Comparison of ENCODE assay signal across 15 cellular contexts in the genomic region with DNA sequence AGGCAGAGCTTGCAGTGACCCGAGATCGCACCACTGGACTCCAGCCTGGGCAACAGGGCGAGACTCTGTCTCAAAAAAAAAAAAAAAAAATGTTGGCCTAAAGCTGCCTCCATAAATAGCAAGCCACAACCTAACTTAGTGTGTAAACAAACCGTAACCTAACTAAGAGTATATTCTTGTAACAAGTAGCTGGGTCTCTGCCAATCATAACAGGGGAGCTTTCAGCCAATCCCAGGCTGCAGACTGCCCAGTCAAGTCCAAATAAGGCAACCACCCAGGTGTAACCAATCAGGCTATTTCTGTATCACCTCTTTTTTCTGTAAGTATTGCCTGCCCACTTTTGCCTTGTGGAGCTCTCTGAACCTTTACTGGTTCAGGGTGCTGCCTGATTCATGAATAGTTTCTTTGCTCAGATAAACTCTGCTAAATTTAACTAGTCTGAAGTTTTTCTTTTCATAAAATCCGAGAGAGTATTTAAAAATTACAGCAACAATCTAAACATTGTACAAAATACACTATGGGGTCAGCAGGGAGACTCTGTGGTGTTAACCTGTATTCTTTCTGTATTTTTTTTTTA. TPM values are rescaled to one million over a fixed set of nuclear protein-coding genes. Genes with fewer than 3 reads are reported as not detected.
DNase-seq lines count a peak whose midpoint lies in the region; ATAC-seq and TF ChIP-seq lines count a peak whose summit lies in the region.
"Had no signal": no experiment of that assay in that cellular context is flagged by ENCODE, and none has a peak within 500 bp of the region (broad histone marks: within the 10 kb centered on the region; RNA-seq: fewer than 3 reads in every experiment).

No MANE protein-coding gene starts in this region.

- peaks cover 27% of the 10 kb centered on the region for H3K27me3 Mint-ChIP-seq in WTC11 (ENCODE audit: low read depth)

- no peak overlapping the region for H3K4me3 Mint-ChIP-seq in WTC11

- peaks cover 20 to 56% (median 26%) of the 10 kb centered on the region in 3 donors for H3K4me1 ChIP-seq in esophagus squamous epithelium

- H3K9me3 Mint-ChIP-seq in WTC11 = peaks cover 3% of the 10 kb centered on the region; the same call in 1 of the 2 replicates

- H3K27me3 ChIP-seq in esophagus squamous epithelium = no peaks in the 10 kb centered on the region
- H3K27me3 ChIP-seq: left lung had no signal

- no peak overlapping the region for H3K27ac Mint-ChIP-seq in WTC11

- TF ChIP-seq POLR2A in esophagus squamous epithelium (IDR thresholded peaks at IDR 0.05) = no peak

- TF ChIP-seq CTCF in WTC11 (IDR thresholded peaks at IDR 0.05) (no peak), esophagus squamous epithelium (IDR thresholded peaks at IDR 0.05) (no peak)

- H3K9me3 ChIP-seq in esophagus squamous epithelium = no peaks in the 10 kb centered on the region
- H3K9me3 ChIP-seq: left lung had no signal

- CTCF ChIA-PET in WTC11 (lab: Charles Lee) = no interaction called here

- DNase-seq in ELR (ENCODE audit: low read depth) (peak; percentile 18), LHCN-M2 (ENCODE audit: low read depth) (peak; percentile 38), WTC11 (ENCODE audit: low spot score) (no peak), left lobe of liver (ENCODE audit: low spot score) (no peak), NCI-H1092 treated with DMSO at 0.1 percent for 48 hours (lab: John Stamatoyannopoulos, UW) (no peak), middle frontal gyrus (ENCODE audit: extremely low spot score, low spot score) (no peak), esophagus squamous epithelium (lab: John Stamatoyannopoulos, UW) (no peak)
- no peak for DNase-seq in stimulated activated naive CD4-positive, alpha-beta T cell treated with Interleukin-2 at 50 U/mL for 16 hours (lab: John Stamatoyannopoulos, UW)
- DNase-seq: activated CD4-positive, CD25-positive, alpha-beta regulatory T cell treated with anti-CD3 and anti-CD28 coated beads, Interleukin-2, amount 50 U/mL, for 72 hours; activated gamma-delta T cell treated with Interleukin-2 at 50 U/mL for 16 hours; GM23248; Kasumi-1; left lung; NCI-H524 had no signal

- POLR2A ChIA-PET in WTC11 (lab: Charles Lee) = interaction anchor here (0.7 kb wide), 1 partner anchor 8 kb away, joined by 3 read pairs; no protein-coding TSS in a partner anchor

- H3K4me3 ChIP-seq in esophagus squamous epithelium = no peak overlapping the region
- H3K4me3 ChIP-seq: GM23248, left lung, SK-N-MC had no signal

- H3K36me3 Mint-ChIP-seq in WTC11 = no peaks in the 10 kb centered on the region

- 68 to 78% methylated on average over 5 of the region's 5 CpGs for WGBS in esophagus squamous epithelium, 2 donors

- no peak overlapping the region for H3K27ac ChIP-seq in esophagus squamous epithelium
- H3K27ac ChIP-seq: GM23248, left lung, SK-N-MC had no signal

- intact Hi-C loops in esophagus squamous epithelium (cut with DNase I) = no loop called here

- peaks cover 4% of the 10 kb centered on the region; the same call in 1 of the 2 replicates for H3K4me1 Mint-ChIP-seq in WTC11

- no peaks in the 10 kb centered on the region for H3K36me3 ChIP-seq in esophagus squamous epithelium
- H3K36me3 ChIP-seq: left lung had no signal

- ATAC-seq in WTC11 (peak; percentile 9; the same call in 1 of the 2 replicates), left lobe of liver (peak; percentile 45)
- ATAC-seq: left lung had no signal

TF ChIP-seq in WTC11, 78 proteins besides CTCF, POLR2A, EP300 and RAD21:
- TF ChIP-seq RORB (CRISPR knock-in tag; IDR thresholded peaks at IDR 0.05) (no peak), ZNF232 (CRISPR knock-in tag; IDR thresholded peaks at IDR 0.05) (no peak), ZNF263 (CRISPR knock-in tag; IDR thresholded peaks at IDR 0.05; ENCODE audit: low read depth) (no peak), OVOL2 (CRISPR knock-in tag; IDR thresholded peaks at IDR 0.05; ENCODE audit: borderline replicate concordance) (no peak), TEAD1 (CRISPR knock-in tag; IDR thresholded peaks at IDR 0.05) (no peak), NFYB (CRISPR knock-in tag; conservative IDR thresholded peaks at IDR 0.05; ENCODE audit: low read depth) (no peak), CBFB (CRISPR knock-in tag; IDR thresholded peaks at IDR 0.05; ENCODE audit: low read depth) (no peak)
- TF ChIP-seq, protein P1, sequence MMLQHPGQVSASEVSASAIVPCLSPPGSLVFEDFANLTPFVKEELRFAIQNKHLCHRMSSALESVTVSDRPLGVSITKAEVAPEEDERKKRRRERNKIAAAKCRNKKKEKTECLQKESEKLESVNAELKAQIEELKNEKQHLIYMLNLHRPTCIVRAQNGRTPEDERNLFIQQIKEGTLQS (CRISPR knock-in tag; conservative IDR thresholded peaks at IDR 0.05) = no peak
- TF ChIP-seq, protein P2, sequence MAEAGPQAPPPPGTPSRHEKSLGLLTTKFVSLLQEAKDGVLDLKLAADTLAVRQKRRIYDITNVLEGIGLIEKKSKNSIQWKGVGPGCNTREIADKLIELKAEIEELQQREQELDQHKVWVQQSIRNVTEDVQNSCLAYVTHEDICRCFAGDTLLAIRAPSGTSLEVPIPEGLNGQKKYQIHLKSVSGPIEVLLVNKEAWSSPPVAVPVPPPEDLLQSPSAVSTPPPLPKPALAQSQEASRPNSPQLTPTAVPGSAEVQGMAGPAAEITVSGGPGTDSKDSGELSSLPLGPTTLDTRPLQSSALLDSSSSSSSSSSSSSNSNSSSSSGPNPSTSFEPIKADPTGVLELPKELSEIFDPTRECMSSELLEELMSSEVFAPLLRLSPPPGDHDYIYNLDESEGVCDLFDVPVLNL (CRISPR knock-in tag; IDR thresholded peaks at IDR 0.05; ENCODE audit: borderline replicate concordance, low read depth) = no peak
- TF ChIP-seq, protein P3, sequence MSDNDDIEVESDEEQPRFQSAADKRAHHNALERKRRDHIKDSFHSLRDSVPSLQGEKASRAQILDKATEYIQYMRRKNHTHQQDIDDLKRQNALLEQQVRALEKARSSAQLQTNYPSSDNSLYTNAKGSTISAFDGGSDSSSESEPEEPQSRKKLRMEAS (CRISPR knock-in tag; IDR thresholded peaks at IDR 0.05) = no peak
- TF ChIP-seq, protein P4, sequence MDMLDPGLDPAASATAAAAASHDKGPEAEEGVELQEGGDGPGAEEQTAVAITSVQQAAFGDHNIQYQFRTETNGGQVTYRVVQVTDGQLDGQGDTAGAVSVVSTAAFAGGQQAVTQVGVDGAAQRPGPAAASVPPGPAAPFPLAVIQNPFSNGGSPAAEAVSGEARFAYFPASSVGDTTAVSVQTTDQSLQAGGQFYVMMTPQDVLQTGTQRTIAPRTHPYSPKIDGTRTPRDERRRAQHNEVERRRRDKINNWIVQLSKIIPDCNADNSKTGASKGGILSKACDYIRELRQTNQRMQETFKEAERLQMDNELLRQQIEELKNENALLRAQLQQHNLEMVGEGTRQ (CRISPR knock-in tag; IDR thresholded peaks at IDR 0.05) = no peak
- TF ChIP-seq, protein P5, sequence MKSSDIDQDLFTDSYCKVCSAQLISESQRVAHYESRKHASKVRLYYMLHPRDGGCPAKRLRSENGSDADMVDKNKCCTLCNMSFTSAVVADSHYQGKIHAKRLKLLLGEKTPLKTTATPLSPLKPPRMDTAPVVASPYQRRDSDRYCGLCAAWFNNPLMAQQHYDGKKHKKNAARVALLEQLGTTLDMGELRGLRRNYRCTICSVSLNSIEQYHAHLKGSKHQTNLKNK (CRISPR knock-in tag; IDR thresholded peaks at IDR 0.05) = no peak

RNA-seq across cellular contexts. Expression of a gene that starts 4.5 kb away (rescaled TPM):
- total RNA-seq in LHCN-M2 (2014; rRNA removed) = 8.7 and 10.6 TPM in 2 replicates
- polyA plus RNA-seq in LHCN-M2 (2012) = 5.9 TPM
- total RNA-seq in WTC11 (2021) = 1.9 to 2.5 TPM (median 1.9 TPM) in 3 replicates
- total RNA-seq in left lobe of liver = 3.9 TPM
- total RNA-seq in esophagus squamous epithelium = 10 to 100 TPM in 2 of 4 donors, 1 to 10 TPM in 2; 5.6 to 18.7 (median 11.1) TPM

RNA-seq across cellular contexts. Expression of a gene that starts 30.6 kb away (rescaled TPM):
- total RNA-seq in LHCN-M2 (2014; rRNA removed) (607 and 704 TPM in 2 replicates), WTC11 (2021) (818 to 834 TPM (median 825 TPM) in 3 replicates), left lobe of liver (314 TPM), esophagus squamous epithelium (100 to 1,000 TPM; 404 to 773 (median 503) TPM)
- 355 TPM for polyA plus RNA-seq in LHCN-M2 (2012)

RNA-seq across cellular contexts. Expression of a gene that starts 36.7 kb away (rescaled TPM):
- total RNA-seq in LHCN-M2 (2014; rRNA removed) = 42.1 and 87.1 TPM in 2 replicates
- polyA plus RNA-seq in LHCN-M2 (2012) = 24.9 TPM
- total RNA-seq in WTC11 (2021) = 58.7 to 68.3 TPM (median 68.1 TPM) in 3 replicates
- total RNA-seq in left lobe of liver = 4.1 TPM
- total RNA-seq in esophagus squamous epithelium = 10 to 100 TPM; 21.1 to 57.3 (median 26.7) TPM

Comparison
In these comparisons a context has a peak if more than half of its experiments do, and no peak if none do; other contexts are left out.
1. DNase-seq: peak in ELR (single experiment) and LHCN-M2 (single experiment); none in WTC11 (single experiment), left lobe of liver (single experiment), NCI-H1092 treated with DMSO at 0.1 percent for 48 hours (single experiment), middle frontal gyrus (single experiment), stimulated activated naive CD4-positive, alpha-beta T cell treated with Interleukin-2 at 50 U/mL for 16 hours (single experiment) and esophagus squamous epithelium (single experiment).